ENCODE assay signal across 11 cellular contexts in the genomic region with DNA sequence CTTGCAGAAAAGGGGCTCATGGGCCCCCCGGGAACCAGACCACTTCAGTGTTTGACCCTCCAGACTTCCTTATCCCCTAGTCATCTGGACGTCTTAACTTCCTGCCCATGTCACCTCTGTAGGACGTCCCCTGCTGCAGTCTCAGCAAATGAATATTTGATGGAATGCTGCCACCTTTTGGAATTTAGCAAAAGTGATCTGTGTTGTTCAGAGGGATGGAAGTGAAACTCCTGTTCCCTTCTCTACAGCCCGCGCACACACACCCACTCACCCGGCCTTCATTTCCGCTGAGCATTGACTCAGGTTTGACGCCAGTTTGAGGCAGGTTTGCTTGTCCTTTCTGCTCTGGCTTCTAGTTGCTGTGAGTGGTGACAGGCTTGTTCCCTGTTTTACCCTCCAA.
DNase-seq lines count a peak whose midpoint lies in the region; ATAC-seq and TF ChIP-seq lines count a peak whose summit lies in the region.
"Had no signal": no experiment of that assay in that cellular context is flagged by ENCODE, and none has a peak within 500 bp of the region (broad histone marks: within the 10 kb centered on the region; RNA-seq: fewer than 3 reads in every experiment).

No MANE protein-coding gene starts in this region.

- H3K9ac ChIP-seq in BLaER1 (no peak overlapping the region), HCT116 (ENCODE audit: low read length) (no peak overlapping the region)

- peak; percentile 8 for DNase-seq in HCT116 (ENCODE audit: low read depth, low spot score)
- DNase-seq in PC-9: peak in 1 of 2 experiments; percentile 5
- DNase-seq in kidney tubule cell (ENCODE audit: low spot score): peak; percentile 68
- DNase-seq in tibial nerve (ENCODE audit: low spot score in 2 of 2): no peak
- DNase-seq in NCI-H2081 treated with DMSO at 0.1 percent for 48 hours (lab: John Stamatoyannopoulos, UW): no peak
- DNase-seq in HAP-1 (ENCODE audit: low spot score in 2 of 2): no peak
- DNase-seq: GDM1, islet precursor cell had no signal

- TF ChIP-seq POLR2A in HCT116 (IDR thresholded peaks at IDR 0.05; ENCODE audit: borderline replicate concordance, extremely low read depth, insufficient read depth, insufficient read length): no peak
- no peak for TF ChIP-seq POLR2A in tibial nerve (IDR thresholded peaks at IDR 0.05)

- WGBS in tibial nerve, 2 donors: 39% methylated on average over 8 of the region's 8 CpGs

- peak overlapping the region; percentile 13; the same call in 1 of the 2 replicates for H3K4me2 ChIP-seq in BLaER1
- no peak overlapping the region for H3K4me2 ChIP-seq in HCT116 (ENCODE audit: low read length)
- H3K4me2 ChIP-seq in PC-9: no peak overlapping the region

- intact Hi-C loops in HCT116 (cut with micrococcal nuclease) (loop anchor here (5.0 kb wide), 1 partner anchor 102 kb away; no protein-coding TSS in a partner anchor), PC-9 (cut with micrococcal nuclease; ENCODE audit: unreplicated experiment) (no loop called here)

- CTCF ChIA-PET in HCT116 (lab: Charles Lee): no interaction called here
- CTCF ChIA-PET in PC-9 (lab: Charles Lee): no interaction called here

- H3K4me1 ChIP-seq in BLaER1 (no peaks in the 10 kb centered on the region; the same call in 1 of the 2 replicates), HCT116 (ENCODE audit: control insufficient read depth in 1 of 2, insufficient read depth in 2 of 2, low read length in 2 of 2) (no peaks in the 10 kb centered on the region), PC-9 (replicated peaks; ENCODE audit: insufficient read depth) (no peaks in the 10 kb centered on the region), tibial nerve (no peaks in the 10 kb centered on the region), HAP-1 (no peaks in the 10 kb centered on the region)

- no peaks in the 10 kb centered on the region for H3K9me3 ChIP-seq in BLaER1
- H3K9me3 ChIP-seq in HCT116 (ENCODE audit: control insufficient read depth in 1 of 2, insufficient read depth in 1 of 2, low read depth in 1 of 2, low read length in 2 of 2): no peaks in the 10 kb centered on the region
- H3K9me3 ChIP-seq in PC-9 (ENCODE audit: insufficient read depth, low read depth): no peaks in the 10 kb centered on the region
- H3K9me3 ChIP-seq in tibial nerve: peaks cover 0 to 8% (median 0%) of the 10 kb centered on the region in 4 donors
- H3K9me3 ChIP-seq in HAP-1: no peaks in the 10 kb centered on the region

- H3K9me2 ChIP-seq in HCT116 (ENCODE audit: insufficient read depth) (no peaks in the 10 kb centered on the region), PC-9 (ENCODE audit: insufficient read depth) (no peaks in the 10 kb centered on the region)

- H3K79me2 ChIP-seq in HCT116 (ENCODE audit: insufficient read depth, low read length) (no peaks in the 10 kb centered on the region), PC-9 (ENCODE audit: low read depth) (no peaks in the 10 kb centered on the region)

- no peaks in the 10 kb centered on the region for H3F3A ChIP-seq in PC-9 (ENCODE audit: insufficient read depth, low read depth)

- H2AFZ ChIP-seq in HCT116 (ENCODE audit: low read depth, low read length, poor library complexity, severe bottlenecking) (no peak overlapping the region), PC-9 (peak overlapping the region; percentile 50; the same call in 1 of the 2 replicates)

- H3K27ac ChIP-seq in BLaER1 (no peak overlapping the region), HCT116 (ENCODE audit: low read depth, low read length) (no peak overlapping the region), PC-9 (no peak overlapping the region), tibial nerve (no peak overlapping the region)
- H3K27ac ChIP-seq: SK-N-MC had no signal

- no peaks in the 10 kb centered on the region for H3K27me3 ChIP-seq in BLaER1
- H3K27me3 ChIP-seq in HCT116 (ENCODE audit: insufficient read depth, low read length): peaks cover 9% of the 10 kb centered on the region; the same call in 1 of the 2 replicates
- H3K27me3 ChIP-seq in PC-9 (ENCODE audit: insufficient read depth, low read depth): 0 out of 2 replicates have a peak, but pooled peaks cover 11% of the 10 kb centered on the region
- no peaks in the 10 kb centered on the region for H3K27me3 ChIP-seq in tibial nerve
- no peaks in the 10 kb centered on the region for H3K27me3 ChIP-seq in HAP-1 (ENCODE audit: low read depth)

- H3K4me3 ChIP-seq in BLaER1 (no peak overlapping the region), HCT116 (replicated peaks in 1 of 2; ENCODE audit: low read depth in 1 of 2, low read length in 2 of 2) (no peak overlapping the region), PC-9 (no peak overlapping the region), tibial nerve (no peak overlapping the region), HAP-1 (no peak overlapping the region)
- H3K4me3 ChIP-seq: SK-N-MC had no signal

- H3K36me3 ChIP-seq in BLaER1 (no peaks in the 10 kb centered on the region), HCT116 (ENCODE audit: control insufficient read depth in 1 of 2, insufficient read depth in 2 of 2, low read length in 2 of 2) (no peaks in the 10 kb centered on the region), PC-9 (ENCODE audit: low read depth) (no peaks in the 10 kb centered on the region), tibial nerve (no peaks in the 10 kb centered on the region), HAP-1 (replicated peaks) (no peaks in the 10 kb centered on the region)

- in situ Hi-C loops in HAP-1 (cut with MboI; ENCODE audit: low sequenced_read_pairs): loop anchor here (25.0 kb wide), 1 partner anchor 367 kb away; no protein-coding TSS in a partner anchor

- POLR2A ChIA-PET in HCT116 (lab: Charles Lee) (no interaction called here), PC-9 (lab: Charles Lee; ENCODE audit: unreplicated experiment) (no interaction called here)

- ATAC-seq in HCT116 (peak; percentile 75), GM21737 (IDR thresholded peaks at IDR 0.05; ENCODE audit: unreplicated experiment) (no peak)

- RAD21 ChIA-PET in HCT116 (lab: Charles Lee; ENCODE audit: low non-redundant PET in 1 of 2, low total read pairs in 2 of 2, uncharacterized antibody in 2 of 2, unreplicated experiment in 2 of 2): no interaction called here

- no peak for TF ChIP-seq EP300 in tibial nerve (IDR thresholded peaks at IDR 0.05)

- peak; percentile 51 for TF ChIP-seq RAD21 in HCT116 (IDR thresholded peaks at IDR 0.05; ENCODE audit: low read depth)

- H4K20me1 ChIP-seq in BLaER1: no peaks in the 10 kb centered on the region
- no peaks in the 10 kb centered on the region for H4K20me1 ChIP-seq in HCT116 (ENCODE audit: insufficient read depth)
- 0 out of 2 replicates have a peak, but pooled peaks cover under 1% of the 10 kb centered on the region for H4K20me1 ChIP-seq in PC-9 (ENCODE audit: insufficient read depth)

- peak; percentile 6 to 43 (median 28); a peak in 4 of 6 replicates for TF ChIP-seq CTCF in HCT116 (IDR thresholded peaks at IDR 0.05 in 2 of 3, conservative IDR thresholded peaks at IDR 0.05 in 1 of 3; ENCODE audit: borderline replicate concordance in 1 of 3, insufficient read depth in 1 of 3, low read depth in 2 of 3, low read length in 2 of 3)
- no peak; the same call in 1 of the 2 replicates for TF ChIP-seq CTCF in PC-9 (conservative IDR thresholded peaks at IDR 0.05)
- TF ChIP-seq CTCF in tibial nerve (IDR thresholded peaks at IDR 0.05): no peak

- BruUV-seq in HCT116 (replicated peaks; lab: Mats Ljungman, UMichigan) (no TSS peak), PC-9 (replicated peaks; lab: Mats Ljungman, UMichigan) (no TSS peak)

TF ChIP-seq in HCT116, 20 proteins besides CTCF, POLR2A, EP300 and RAD21:
- TF ChIP-seq, protein P1, sequence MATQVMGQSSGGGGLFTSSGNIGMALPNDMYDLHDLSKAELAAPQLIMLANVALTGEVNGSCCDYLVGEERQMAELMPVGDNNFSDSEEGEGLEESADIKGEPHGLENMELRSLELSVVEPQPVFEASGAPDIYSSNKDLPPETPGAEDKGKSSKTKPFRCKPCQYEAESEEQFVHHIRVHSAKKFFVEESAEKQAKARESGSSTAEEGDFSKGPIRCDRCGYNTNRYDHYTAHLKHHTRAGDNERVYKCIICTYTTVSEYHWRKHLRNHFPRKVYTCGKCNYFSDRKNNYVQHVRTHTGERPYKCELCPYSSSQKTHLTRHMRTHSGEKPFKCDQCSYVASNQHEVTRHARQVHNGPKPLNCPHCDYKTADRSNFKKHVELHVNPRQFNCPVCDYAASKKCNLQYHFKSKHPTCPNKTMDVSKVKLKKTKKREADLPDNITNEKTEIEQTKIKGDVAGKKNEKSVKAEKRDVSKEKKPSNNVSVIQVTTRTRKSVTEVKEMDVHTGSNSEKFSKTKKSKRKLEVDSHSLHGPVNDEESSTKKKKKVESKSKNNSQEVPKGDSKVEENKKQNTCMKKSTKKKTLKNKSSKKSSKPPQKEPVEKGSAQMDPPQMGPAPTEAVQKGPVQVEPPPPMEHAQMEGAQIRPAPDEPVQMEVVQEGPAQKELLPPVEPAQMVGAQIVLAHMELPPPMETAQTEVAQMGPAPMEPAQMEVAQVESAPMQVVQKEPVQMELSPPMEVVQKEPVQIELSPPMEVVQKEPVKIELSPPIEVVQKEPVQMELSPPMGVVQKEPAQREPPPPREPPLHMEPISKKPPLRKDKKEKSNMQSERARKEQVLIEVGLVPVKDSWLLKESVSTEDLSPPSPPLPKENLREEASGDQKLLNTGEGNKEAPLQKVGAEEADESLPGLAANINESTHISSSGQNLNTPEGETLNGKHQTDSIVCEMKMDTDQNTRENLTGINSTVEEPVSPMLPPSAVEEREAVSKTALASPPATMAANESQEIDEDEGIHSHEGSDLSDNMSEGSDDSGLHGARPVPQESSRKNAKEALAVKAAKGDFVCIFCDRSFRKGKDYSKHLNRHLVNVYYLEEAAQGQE (IDR thresholded peaks at IDR 0.05; ENCODE audit: low read depth): no peak
- no peak for TF ChIP-seq SRF (IDR thresholded peaks at IDR 0.05; ENCODE audit: low read depth)
- no peak for TF ChIP-seq JUND (IDR thresholded peaks at IDR 0.05)
- no peak for TF ChIP-seq EGR1 (IDR thresholded peaks at IDR 0.05; ENCODE audit: low read depth)
- TF ChIP-seq SIN3A (IDR thresholded peaks at IDR 0.05; ENCODE audit: low read depth): no peak
- no peak for TF ChIP-seq FOSL1 (IDR thresholded peaks at IDR 0.05; ENCODE audit: low read depth)
- no peak for TF ChIP-seq TCF7L2 (IDR thresholded peaks at IDR 0.05; ENCODE audit: borderline replicate concordance, extremely low read depth, insufficient read depth, insufficient read length)
- no peak for TF ChIP-seq CBX3 (IDR thresholded peaks at IDR 0.05; ENCODE audit: low read depth)
- TF ChIP-seq CEBPB (IDR thresholded peaks at IDR 0.05; ENCODE audit: low read depth): no peak
- TF ChIP-seq ZFX (IDR thresholded peaks at IDR 0.05): no peak
- no peak for TF ChIP-seq POLR2AphosphoS5 (IDR thresholded peaks at IDR 0.05; ENCODE audit: low read depth, low read length)
- no peak for TF ChIP-seq ZNF274 (IDR thresholded peaks at IDR 0.05; ENCODE audit: low read depth, low read length)
- TF ChIP-seq, protein P2, sequence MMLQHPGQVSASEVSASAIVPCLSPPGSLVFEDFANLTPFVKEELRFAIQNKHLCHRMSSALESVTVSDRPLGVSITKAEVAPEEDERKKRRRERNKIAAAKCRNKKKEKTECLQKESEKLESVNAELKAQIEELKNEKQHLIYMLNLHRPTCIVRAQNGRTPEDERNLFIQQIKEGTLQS (IDR thresholded peaks at IDR 0.05): no peak

Comparison
In these comparisons a context has a peak if more than half of its experiments do, and no peak if none do; other contexts are left out.
1. DNase-seq: peak in HCT116 (single experiment) and kidney tubule cell (single experiment); none in tibial nerve (0 of 2), NCI-H2081 treated with DMSO at 0.1 percent for 48 hours (single experiment) and HAP-1 (0 of 2).
2. CTCF ChIP-seq: peak in HCT116 (3 of 3); none in PC-9 (single experiment) and tibial nerve (0 of 5).